In the genomic region with DNA sequence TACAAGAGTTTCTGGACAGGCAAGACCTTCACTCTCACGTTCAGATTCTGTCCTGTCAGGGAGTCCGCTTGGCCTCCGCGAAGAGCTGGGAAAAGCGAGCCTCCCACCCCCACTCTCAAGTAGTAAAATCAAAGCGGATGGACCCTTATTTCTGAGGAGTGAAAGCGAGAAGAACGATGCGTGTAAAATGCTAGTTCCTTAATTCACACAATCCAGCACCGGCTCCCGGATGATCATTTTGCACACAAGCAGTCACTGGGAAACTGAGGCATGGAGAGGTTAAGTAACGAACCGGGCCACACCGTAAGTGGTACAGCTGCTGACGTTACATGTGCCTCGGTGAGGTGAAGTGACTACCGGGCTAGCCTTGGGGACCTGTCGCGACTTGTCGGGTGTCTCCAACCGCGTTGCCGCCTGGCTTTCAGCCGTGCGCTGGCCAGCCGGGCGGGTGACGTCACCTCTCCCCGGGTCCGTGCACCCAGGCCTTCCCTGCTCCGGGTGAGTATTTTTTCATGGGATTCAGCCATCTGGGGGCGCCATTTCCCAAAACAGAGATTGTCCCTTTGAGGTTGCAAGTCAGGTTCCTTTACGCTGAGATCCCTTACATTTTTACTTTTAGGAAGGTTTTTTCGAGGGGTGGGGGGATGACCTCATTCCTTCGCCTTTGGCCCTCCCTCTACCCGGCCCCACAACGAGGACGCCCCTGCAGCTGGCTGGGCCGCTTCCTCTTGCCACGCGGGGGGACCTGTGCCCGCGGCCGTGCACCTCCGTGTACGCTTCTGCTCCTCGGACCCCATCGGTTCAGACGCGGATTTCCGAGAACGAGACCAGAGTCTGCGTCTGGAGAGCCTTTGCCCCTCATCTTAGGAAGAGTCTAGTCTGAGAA, we compare ENCODE assay signal across 8 cellular contexts. TPM values are rescaled to one million over a fixed set of nuclear protein-coding genes. Genes with fewer than 3 reads are reported as not detected.
DNase-seq lines count a peak whose midpoint lies in the region; ATAC-seq and TF ChIP-seq lines count a peak whose summit lies in the region.

No MANE protein-coding gene starts in this region.

- no peak overlapping the region for H3K4me3 ChIP-seq in choroid plexus epithelial cell (ENCODE audit: low read depth, low read length)

- DNase-seq in COLO668 (lab: John Stamatoyannopoulos, UW; ENCODE audit: unreplicated experiment) (peak; percentile 12), NCI-H526 treated with DMSO at 0.1 percent for 48 hours (lab: John Stamatoyannopoulos, UW) (peak; percentile 10), choroid plexus epithelial cell (ENCODE audit: low read depth) (peak; percentile 37), left lobe of liver (ENCODE audit: low spot score) (peak; percentile 55), COR-L47 (lab: John Stamatoyannopoulos, UW) (no peak)
- peak; percentile 71 for DNase-seq in stimulated activated CD8-positive, alpha-beta memory T cell treated with anti-CD3 and anti-CD28 coated beads, Interleukin-4, amount 100 ng/mL, for 48 hours

- peak; percentile 79 for ATAC-seq in left lobe of liver
- no peak for ATAC-seq in GM19463 (IDR thresholded peaks at IDR 0.05; ENCODE audit: unreplicated experiment)
- no peak for ATAC-seq in GM21367 (IDR thresholded peaks at IDR 0.05; ENCODE audit: unreplicated experiment)

- peak; percentile 41 for TF ChIP-seq CTCF in choroid plexus epithelial cell (conservative IDR thresholded peaks at IDR 0.05; ENCODE audit: low read depth, low read length)

RNA-seq across cellular contexts. Expression of gene SFRP2, which starts 3.4 kb away (rescaled TPM):
- total RNA-seq in left lobe of liver, result 0.55 TPM

RNA-seq across cellular contexts. Expression of gene RNF175, which starts 32.4 kb away (rescaled TPM):
- total RNA-seq in left lobe of liver, result not detected
